ENCODE assay signal across 1 cellular context in genomic region chr1:23083714-23084480, GRCh38.
TF ChIP-seq lines count a peak whose summit lies in the region.

No MANE protein-coding gene starts in this region.

TF ChIP-seq in endothelial cell of umbilical vein, 7 proteins besides CTCF, POLR2A, EP300 and RAD21:
- TF ChIP-seq GATA2 (IDR thresholded peaks at IDR 0.05; ENCODE audit: insufficient read depth, insufficient read length, low read depth, low read length): no peak
